8 cellular contexts compared by ENCODE assay signal in genomic region chr2:47034973-47035609, GRCh38.
DNase-seq lines count a peak whose midpoint lies in the region; ATAC-seq and TF ChIP-seq lines count a peak whose summit lies in the region.

No MANE protein-coding gene starts in this region.

- H3K27me3 Mint-ChIP-seq in endothelial cell (ENCODE audit: unreplicated experiment) (peaks cover 4% of the 10 kb centered on the region), neural progenitor cell (ENCODE audit: insufficient read depth, low read depth) (peaks cover 6% of the 10 kb centered on the region)

- H3K36me3 Mint-ChIP-seq in endothelial cell (ENCODE audit: low read depth, unreplicated experiment) (no peaks in the 10 kb centered on the region), neural progenitor cell (peaks cover 3% of the 10 kb centered on the region)

- peak overlapping the region; percentile 70 for H3K27ac ChIP-seq in neural progenitor cell

- H3K27me3 ChIP-seq in neural progenitor cell = no peaks in the 10 kb centered on the region

- H3K27ac Mint-ChIP-seq in endothelial cell (ENCODE audit: unreplicated experiment) (peak overlapping the region; percentile 98), neural progenitor cell (peak overlapping the region; percentile 98)

- H3K4me1 Mint-ChIP-seq in endothelial cell (ENCODE audit: unreplicated experiment) = peaks cover 32% of the 10 kb centered on the region
- peaks cover 84% of the 10 kb centered on the region for H3K4me1 Mint-ChIP-seq in neural progenitor cell

- H3K9me3 Mint-ChIP-seq in endothelial cell (ENCODE audit: unreplicated experiment) = no peaks in the 10 kb centered on the region
- H3K9me3 Mint-ChIP-seq in neural progenitor cell = no peaks in the 10 kb centered on the region

- H4K20me1 ChIP-seq in neural progenitor cell (ENCODE audit: low read depth) = no peaks in the 10 kb centered on the region

- no peak overlapping the region for H2AFZ ChIP-seq in neural progenitor cell (replicated peaks)

- H3K9ac ChIP-seq in neural progenitor cell = no peak overlapping the region

- H3K4me3 Mint-ChIP-seq in endothelial cell (ENCODE audit: unreplicated experiment) = no peak overlapping the region
- peak overlapping the region; percentile 60 for H3K4me3 Mint-ChIP-seq in neural progenitor cell

- no peak overlapping the region for H3K4me3 ChIP-seq in neural progenitor cell

- no peaks in the 10 kb centered on the region for H3K36me3 ChIP-seq in neural progenitor cell

- peaks cover 43% of the 10 kb centered on the region for H3F3A ChIP-seq in neural progenitor cell (ENCODE audit: low read depth)

- no peaks in the 10 kb centered on the region for H3K9me3 ChIP-seq in neural progenitor cell (ENCODE audit: low read depth)

- DNase-seq in AML-193 (lab: John Stamatoyannopoulos, UW) (peak; percentile 35 to 39), OCI-M1 (lab: John Stamatoyannopoulos, UW) (peak; percentile 26), endothelial cell (ENCODE audit: low spot score) (no peak), neural progenitor cell (ENCODE audit: low spot score) (peak; percentile 64), NCI-H748 treated with DMSO at 0.1 percent for 48 hours (lab: John Stamatoyannopoulos, UW) (no peak), iPS-NIHi11 (ENCODE audit: low spot score) (no peak)
- no peak for DNase-seq in activated CD4-positive, alpha-beta T cell treated with anti-CD3 and anti-CD28 coated beads for 1 hour

- TF ChIP-seq CTCF in endothelial cell (IDR thresholded peaks at IDR 0.05; ENCODE audit: unreplicated experiment) (no peak), neural progenitor cell (IDR thresholded peaks at IDR 0.05) (no peak)

- no peaks in the 10 kb centered on the region for H3K79me2 ChIP-seq in neural progenitor cell (ENCODE audit: low read depth)

- ATAC-seq in GM21737 (IDR thresholded peaks at IDR 0.05; ENCODE audit: unreplicated experiment) = peak; percentile 51

- peaks cover 43% of the 10 kb centered on the region for H3K4me1 ChIP-seq in neural progenitor cell

- peak overlapping the region; percentile 47 for H3K4me2 ChIP-seq in neural progenitor cell

Comparison
In these comparisons a context has a peak if more than half of its experiments do, and no peak if none do; other contexts are left out.
1. DNase-seq: peak in AML-193 (2 of 2), OCI-M1 (single experiment) and neural progenitor cell (single experiment); none in endothelial cell (single experiment), NCI-H748 treated with DMSO at 0.1 percent for 48 hours (single experiment), iPS-NIHi11 (single experiment) and activated CD4-positive, alpha-beta T cell treated with anti-CD3 and anti-CD28 coated beads for 1 hour (single experiment).